20 cellular contexts compared by ENCODE assay signal in genomic region chr2:136080114-136080513, GRCh38.
"Had no signal": no experiment of that assay in that cellular context is flagged by ENCODE, and none has a peak within 500 bp of the region (broad histone marks: within the 10 kb centered on the region; RNA-seq: fewer than 3 reads in every experiment).

No MANE protein-coding gene starts in this region.

- H3K36me3 Mint-ChIP-seq: IgD-negative memory B cell had no signal

- H3K27me3 Mint-ChIP-seq: IgD-negative memory B cell had no signal

- DNase-seq: Kasumi-1, MM.1S, NCI-H1092 treated with DMSO at 0.1 percent for 48 hours, NCI-H1436, NCI-H187, NCI-H2029, NCI-H2081 treated with DMSO at 0.1 percent for 48 hours, NCI-H2171, NCI-H226, NCI-H446, NCI-H510A, NCI-H524 treated with DMSO at 0.1 percent for 48 hours, NCI-H69, NCI-H774, OCI-M1, Right ventricle myocardium superior, RPMI8226, SIG-M5 had no signal

- ATAC-seq: K562 had no signal

- H3K4me3 Mint-ChIP-seq: IgD-negative memory B cell had no signal
